Comparison of ENCODE assay signal across 8 cellular contexts in the genomic region with DNA sequence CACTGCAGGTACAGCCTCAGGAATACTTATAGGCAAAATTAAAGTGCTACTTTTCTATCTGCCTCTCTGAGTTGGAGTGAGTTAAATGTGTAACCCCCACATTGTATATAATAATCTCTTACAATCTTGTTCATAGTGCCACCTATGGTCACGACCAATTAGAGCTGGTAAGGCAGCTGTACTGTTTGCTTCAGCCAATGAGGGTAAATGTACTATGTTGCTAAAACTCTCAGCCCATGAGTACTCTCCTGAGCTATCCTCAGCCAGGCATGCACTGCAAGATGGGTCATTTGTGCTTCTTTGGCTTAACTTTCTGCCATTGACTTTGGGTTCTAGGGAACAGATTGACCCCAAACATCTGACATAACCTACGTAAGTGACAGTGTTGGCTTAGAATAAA. TPM values are rescaled to one million over a fixed set of nuclear protein-coding genes. Genes with fewer than 3 reads are reported as not detected.
DNase-seq lines count a peak whose midpoint lies in the region; ATAC-seq and TF ChIP-seq lines count a peak whose summit lies in the region.

No MANE protein-coding gene starts in this region.

- H3K9me3 Mint-ChIP-seq in activated CD4-positive, alpha-beta T cell treated with anti-CD3 and anti-CD28 coated beads, Interleukin-2, amount 10 ng/mL, durations not matched to agents 24 days and 14 days, result no peaks in the 10 kb centered on the region
- H3K9me3 Mint-ChIP-seq in nephron progenitor cell, result no peaks in the 10 kb centered on the region

- no peaks in the 10 kb centered on the region for H3K9me3 ChIP-seq in T-helper 17 cell (ENCODE audit: control insufficient read depth, low read length, poor library complexity, severe bottlenecking)

- no peak for TF ChIP-seq CTCF in nephron progenitor cell (IDR thresholded peaks at IDR 0.05)

- peak; percentile 73 for DNase-seq in activated CD4-positive, alpha-beta T cell treated with anti-CD3 and anti-CD28 coated beads, Interleukin-2, amount 10 ng/mL, durations not matched to agents 24 days and 14 days
- no peak for DNase-seq in activated CD4-positive, alpha-beta T cell treated with anti-CD3 and anti-CD28 coated beads, Interleukin-2, amount 50 U/mL, for 48 hours
- peak; percentile 77 for DNase-seq in HT-29 (ENCODE audit: low spot score)
- peak in 1 of 3 donors; percentile 19 for DNase-seq in T-helper 17 cell
- DNase-seq in left lobe of liver (ENCODE audit: low spot score), result no peak
- no peak for DNase-seq in nephron progenitor cell
- no peak for DNase-seq in T-helper 9 cell

- no peak overlapping the region for H3K27ac Mint-ChIP-seq in activated CD4-positive, alpha-beta T cell treated with anti-CD3 and anti-CD28 coated beads, Interleukin-2, amount 10 ng/mL, durations not matched to agents 24 days and 14 days
- H3K27ac Mint-ChIP-seq in T-helper 17 cell (no peak overlapping the region), nephron progenitor cell (no peak overlapping the region)

- no peaks in the 10 kb centered on the region for H3K36me3 Mint-ChIP-seq in activated CD4-positive, alpha-beta T cell treated with anti-CD3 and anti-CD28 coated beads, Interleukin-2, amount 10 ng/mL, durations not matched to agents 24 days and 14 days (ENCODE audit: low read depth)
- no peaks in the 10 kb centered on the region for H3K36me3 Mint-ChIP-seq in T-helper 17 cell (ENCODE audit: low read depth)
- H3K36me3 Mint-ChIP-seq in nephron progenitor cell (ENCODE audit: low read depth), result no peaks in the 10 kb centered on the region

- no peak overlapping the region for H3K4me3 Mint-ChIP-seq in activated CD4-positive, alpha-beta T cell treated with anti-CD3 and anti-CD28 coated beads, Interleukin-2, amount 10 ng/mL, durations not matched to agents 24 days and 14 days
- no peak overlapping the region for H3K4me3 Mint-ChIP-seq in T-helper 17 cell
- H3K4me3 Mint-ChIP-seq in nephron progenitor cell, result no peak overlapping the region

- ATAC-seq in GM21529 (IDR thresholded peaks at IDR 0.05; ENCODE audit: unreplicated experiment), result peak; percentile 95
- ATAC-seq in T-helper 17 cell, result peak; percentile 82
- ATAC-seq in left lobe of liver, result peak; percentile 75

- no peaks in the 10 kb centered on the region for H3K4me1 Mint-ChIP-seq in activated CD4-positive, alpha-beta T cell treated with anti-CD3 and anti-CD28 coated beads, Interleukin-2, amount 10 ng/mL, durations not matched to agents 24 days and 14 days
- H3K4me1 Mint-ChIP-seq in T-helper 17 cell, result no peaks in the 10 kb centered on the region
- H3K4me1 Mint-ChIP-seq in nephron progenitor cell, result peaks cover 3% of the 10 kb centered on the region

- intact Hi-C loops in activated CD4-positive, alpha-beta T cell treated with anti-CD3 and anti-CD28 coated beads, Interleukin-2, amount 10 ng/mL, durations not matched to agents 24 days and 14 days (cut with micrococcal nuclease), result no loop called here

- no peaks in the 10 kb centered on the region for H3K27me3 Mint-ChIP-seq in activated CD4-positive, alpha-beta T cell treated with anti-CD3 and anti-CD28 coated beads, Interleukin-2, amount 10 ng/mL, durations not matched to agents 24 days and 14 days
- H3K27me3 Mint-ChIP-seq in T-helper 17 cell (no peaks in the 10 kb centered on the region), nephron progenitor cell (ENCODE audit: low read depth, poor library complexity) (peaks cover 3% of the 10 kb centered on the region)

RNA-seq across cellular contexts. Expression of a gene that starts 15.0 kb away (rescaled TPM):
- total RNA-seq in activated CD4-positive, alpha-beta T cell treated with anti-CD3 and anti-CD28 coated beads, Interleukin-2, amount 10 ng/mL, durations not matched to agents 24 days and 14 days, result 227 and 233 TPM in 2 replicates
- 36.2 and 36.4 TPM in 2 replicates for total RNA-seq in HT-29 (2014; rRNA removed; shearing (Covaris generic))
- total RNA-seq in T-helper 17 cell, result 100 to 1,000 TPM in 1 of 2 donors, 10 to 100 TPM in 1; 96.3 to 101 TPM
- total RNA-seq in left lobe of liver, result 49.2 TPM

RNA-seq across cellular contexts. Expression of a gene that starts 47.0 kb away (rescaled TPM):
- 3.8 and 4.2 TPM in 2 replicates for total RNA-seq in activated CD4-positive, alpha-beta T cell treated with anti-CD3 and anti-CD28 coated beads, Interleukin-2, amount 10 ng/mL, durations not matched to agents 24 days and 14 days
- 2.9 and 4.6 TPM in 2 replicates for total RNA-seq in HT-29 (2014; rRNA removed; shearing (Covaris generic))
- total RNA-seq in T-helper 17 cell (1 to 10 TPM; 7.0 to 8.3 TPM), left lobe of liver (4.9 TPM)

Comparison
In these comparisons a context has a peak if more than half of its experiments do, and no peak if none do; other contexts are left out.
1. DNase-seq: peak in activated CD4-positive, alpha-beta T cell treated with anti-CD3 and anti-CD28 coated beads, Interleukin-2, amount 10 ng/mL, durations not matched to agents 24 days and 14 days (single experiment) and HT-29 (single experiment); none in activated CD4-positive, alpha-beta T cell treated with anti-CD3 and anti-CD28 coated beads, Interleukin-2, amount 50 U/mL, for 48 hours (0 of 2), left lobe of liver (single experiment), nephron progenitor cell (single experiment) and T-helper 9 cell (single experiment).
2. Peak in every context shown above with its lines, with median percentiles within 50 percentile points of each other: ATAC-seq.